16 cellular contexts compared by ENCODE assay signal in genomic region chr16:15751940-15752339, GRCh38.
A peak's percentile ranks its signal among the peaks of the same experiment; 100 is the strongest.
DNase-seq lines count a peak whose midpoint lies in the region; ATAC-seq and TF ChIP-seq lines count a peak whose summit lies in the region.
"Had no signal": no experiment of that assay in that cellular context is flagged by ENCODE, and none has a peak within 500 bp of the region (broad histone marks: within the 10 kb centered on the region; RNA-seq: fewer than 3 reads in every experiment).

No MANE protein-coding gene starts in this region.

- WGBS in gastroesophageal sphincter (ENCODE audit: low coverage in 1 of 2), 2 donors: 52 to 92% methylated on average over 2 of the region's 7 CpGs
- WGBS in sigmoid colon, 2 donors: 90 to 92% methylated on average over 7 of the region's 7 CpGs

- TF ChIP-seq POLR2A in gastroesophageal sphincter (IDR thresholded peaks at IDR 0.05): no peak
- no peak for TF ChIP-seq POLR2A in sigmoid colon (IDR thresholded peaks at IDR 0.05)

- no peak overlapping the region for H3K4me3 ChIP-seq in gastroesophageal sphincter
- H3K4me3 ChIP-seq in sigmoid colon: no peak overlapping the region
- H3K4me3 ChIP-seq in tibial artery: no peak overlapping the region
- H3K4me3 ChIP-seq in coronary artery: no peak overlapping the region
- H3K4me3 ChIP-seq: BLaER1, GM23248 had no signal

- no peak for TF ChIP-seq EP300 in gastroesophageal sphincter (IDR thresholded peaks at IDR 0.05)
- TF ChIP-seq EP300 in sigmoid colon (IDR thresholded peaks at IDR 0.05): no peak

- peaks cover 0 to 78% (median 0%) of the 10 kb centered on the region in 3 donors for H3K4me1 ChIP-seq in gastroesophageal sphincter
- peaks cover 0 to 55% (median 21%) of the 10 kb centered on the region in 4 donors for H3K4me1 ChIP-seq in sigmoid colon
- H3K4me1 ChIP-seq in tibial artery: peaks cover 0 to 6% (median 0%) of the 10 kb centered on the region in 4 donors
- H3K4me1 ChIP-seq: Caco-2 had no signal

- no peaks in the 10 kb centered on the region for H3K9me3 ChIP-seq in gastroesophageal sphincter
- H3K9me3 ChIP-seq in sigmoid colon: no peaks in the 10 kb centered on the region
- H3K9me3 ChIP-seq in tibial artery: no peaks in the 10 kb centered on the region
- H3K9me3 ChIP-seq: BLaER1, Caco-2 had no signal

- H3K36me3 ChIP-seq in gastroesophageal sphincter: peaks cover 7 to 98% of the 10 kb centered on the region in 2 donors
- peaks cover 83 to 99% (median 88%) of the 10 kb centered on the region in 4 donors for H3K36me3 ChIP-seq in sigmoid colon
- H3K36me3 ChIP-seq in tibial artery: peaks cover 91 to 99% (median 93%) of the 10 kb centered on the region in 3 donors
- H3K36me3 ChIP-seq: BLaER1 had no signal

- TF ChIP-seq CTCF in gastroesophageal sphincter (IDR thresholded peaks at IDR 0.05): no peak
- no peak for TF ChIP-seq CTCF in sigmoid colon (IDR thresholded peaks at IDR 0.05)
- no peak for TF ChIP-seq CTCF in tibial artery (IDR thresholded peaks at IDR 0.05)
- no peak for TF ChIP-seq CTCF in coronary artery (IDR thresholded peaks at IDR 0.05)

- ATAC-seq in gastroesophageal sphincter: no peak
- ATAC-seq in HG02885 (IDR thresholded peaks at IDR 0.05; ENCODE audit: poor library complexity, unreplicated experiment): no peak
- ATAC-seq: CD8-positive, alpha-beta T cell had no signal

- H3K27me3 ChIP-seq in gastroesophageal sphincter (no peaks in the 10 kb centered on the region), sigmoid colon (no peaks in the 10 kb centered on the region), tibial artery (no peaks in the 10 kb centered on the region)
- H3K27me3 ChIP-seq: BLaER1 had no signal

- peak overlapping the region; percentile 1 to 78 (median 76) for H3K27ac ChIP-seq in gastroesophageal sphincter
- peak overlapping the region; percentile 62 to 95 (median 72) for H3K27ac ChIP-seq in sigmoid colon
- peak overlapping the region; percentile 52 to 61 for H3K27ac ChIP-seq in tibial artery
- peak overlapping the region in 1 of 2 donors; percentile 75 for H3K27ac ChIP-seq in coronary artery
- H3K27ac ChIP-seq: BLaER1, C4-2B, GM23248 had no signal

- DNase-seq in sigmoid colon: no peak
- no peak for DNase-seq in tibial artery
- no peak for DNase-seq in coronary artery (ENCODE audit: low spot score)
- DNase-seq in activated naive CD4-positive, alpha-beta T cell treated with Interleukin-2 at 50 U/mL for 16 hours: no peak
- DNase-seq: Caco-2; CD4-positive, CD25-positive, alpha-beta regulatory T cell; CD8-positive, alpha-beta T cell; DMS153; DND-41; GM23248; H7; HCEC 1CT had no signal

- intact Hi-C loops in sigmoid colon (cut with DNase I) (no loop called here), tibial artery (cut with DNase I; ENCODE audit: low total_unique reads) (no loop called here)
